ENCODE assay signal across 20 cellular contexts in genomic region chr17:80531400-80531799, GRCh38. TPM values are rescaled to one million over a fixed set of nuclear protein-coding genes. Genes with fewer than 3 reads are reported as not detected.
DNase-seq lines count a peak whose midpoint lies in the region; ATAC-seq, FAIRE-seq and TF ChIP-seq lines count a peak whose summit lies in the region.
"Had no signal": no experiment of that assay in that cellular context is flagged by ENCODE, and none has a peak within 500 bp of the region (broad histone marks: within the 10 kb centered on the region; RNA-seq: fewer than 3 reads in every experiment).

No MANE protein-coding gene starts in this region.

- H3K9me2 ChIP-seq in OCI-LY7 (ENCODE audit: insufficient read depth, low read length), result no peaks in the 10 kb centered on the region

- CTCF ChIA-PET in OCI-LY7 (lab: Charles Lee; ENCODE audit: unreplicated experiment), result no interaction called here
- CTCF ChIA-PET in K562 (lab: Yijun Ruan, JAX; ENCODE audit: low intra/inter-chr PET ratio), result no interaction called here

- TF ChIP-seq EP300 in Ishikawa (IDR thresholded peaks at IDR 0.05; ENCODE audit: borderline replicate concordance) (no peak), K562 (IDR thresholded peaks at IDR 0.05; ENCODE audit: low read length) (no peak)

- DNase-seq in OCI-LY7 (ENCODE audit: low spot score), result peak; percentile 25
- peak in 3 of 4 experiments; percentile 60 to 67 (median 66) for DNase-seq in K562 (ENCODE audit: extremely low read depth in 1 of 4, low spot score in 3 of 4)
- no peak for DNase-seq in urothelium cell line (ENCODE audit: low spot score)
- DNase-seq in hepatic stellate cell (ENCODE audit: low spot score), result no peak
- DNase-seq in AG08395 (ENCODE audit: low spot score), result no peak
- DNase-seq: ACHN, AML-193, NCI-H1417 treated with DMSO at 0.1 percent for 48 hours, NCI-H1930, NCI-H345, NCI-H524 treated with DMSO at 0.1 percent for 48 hours, Right ventricle myocardium superior, T-helper 1 cell had no signal

- TF ChIP-seq CTCF in OCI-LY7 (conservative IDR thresholded peaks at IDR 0.05; ENCODE audit: low read length) (no peak), K562 (IDR thresholded peaks at IDR 0.05 in 2 of 3, conservative IDR thresholded peaks at IDR 0.05 in 1 of 3; ENCODE audit: insufficient read depth in 2 of 3, low read depth in 1 of 3, low read length in 3 of 3) (no peak)

- in situ Hi-C loops in K562 (cut with MboI), result no loop called here

- no peaks in the 10 kb centered on the region for H3K36me3 ChIP-seq in OCI-LY7 (ENCODE audit: insufficient read depth, low read length)
- no peaks in the 10 kb centered on the region for H3K36me3 ChIP-seq in K562 (ENCODE audit: control insufficient read depth, insufficient read depth, low read length)

- no peak for TF ChIP-seq RAD21 in Ishikawa (IDR thresholded peaks at IDR 0.05; ENCODE audit: low read depth)
- no peak for TF ChIP-seq RAD21 in K562 (CRISPR knock-in tag; conservative IDR thresholded peaks at IDR 0.05 in 1 of 2, IDR thresholded peaks at IDR 0.05 in 1 of 2)

- intact Hi-C loops in OCI-LY7 (cut with micrococcal nuclease; ENCODE audit: unreplicated experiment) (no loop called here), K562 (cut with micrococcal nuclease) (no loop called here)

- H3K79me2 ChIP-seq in OCI-LY7 (ENCODE audit: insufficient read depth, low read depth, low read length) (no peaks in the 10 kb centered on the region), K562 (ENCODE audit: control insufficient read depth, insufficient read depth, low read length) (no peaks in the 10 kb centered on the region)

- BruUV-seq in OCI-LY7 (replicated peaks; lab: Mats Ljungman, UMichigan), result no TSS peak
- no TSS peak for BruUV-seq in K562 (replicated peaks; lab: Mats Ljungman, UMichigan)

- peak overlapping the region; percentile 16; the same call in 1 of the 2 replicates for H2AFZ ChIP-seq in OCI-LY7 (ENCODE audit: low read length)
- peak overlapping the region; percentile 73 for H2AFZ ChIP-seq in K562 (ENCODE audit: low read depth, low read length)

- no peaks in the 10 kb centered on the region for H4K20me1 ChIP-seq in OCI-LY7 (ENCODE audit: insufficient read depth, low read length)
- no peaks in the 10 kb centered on the region; the same call in 1 of the 2 replicates for H4K20me1 ChIP-seq in K562 (replicated peaks; ENCODE audit: control insufficient read depth, insufficient read depth, low read length)

- WGBS in K562 (ENCODE audit: insufficient coverage, low coverage, missing lambda C conversion rate), result 17% methylated on average over 7 of the region's 7 CpGs

- H3K27ac ChIP-seq in OCI-LY7 (ENCODE audit: low read depth, low read length, poor library complexity, severe bottlenecking) (no peak overlapping the region), K562 (ENCODE audit: extremely low read depth, low read depth, low read length) (no peak overlapping the region)
- H3K27ac ChIP-seq: C4-2B had no signal

- no peak for TF ChIP-seq POLR2A in K562 (conservative IDR thresholded peaks at IDR 0.05)

- H3K4me1 ChIP-seq in OCI-LY7 (ENCODE audit: insufficient read depth, low read length, poor library complexity, severe bottlenecking), result no peaks in the 10 kb centered on the region
- H3K4me1 ChIP-seq in K562 (replicated peaks in 1 of 2; ENCODE audit: control insufficient read depth in 2 of 2, insufficient read depth in 2 of 2, low read length in 2 of 2), result peaks cover 0 to 4% of the 10 kb centered on the region in 2 experiments; a peak in 1 of 5 replicates

- ATAC-seq in K562, result peak; percentile 76
- ATAC-seq in activated CD4-positive, CD25-positive, alpha-beta regulatory T cell treated with anti-CD3 and anti-CD28 coated beads, Interleukin-2, amount 50 U/mL, for 24 hours, result no peak
- ATAC-seq: Panc1 had no signal

- H3K9ac ChIP-seq in K562 (ENCODE audit: insufficient read depth in 1 of 2, low read depth in 2 of 2, low read length in 2 of 2), result no peak overlapping the region

- FAIRE-seq in K562 (lab: Jason Lieb, UNC) (peak; percentile 15), urothelium cell line (lab: Jason Lieb, UNC) (peak; percentile 27)
- FAIRE-seq: D721Med, H54, HTR-8/SVneo had no signal

- H3K4me3 ChIP-seq in OCI-LY7 (ENCODE audit: low read depth, low read length, poor library complexity, severe bottlenecking) (no peak overlapping the region), K562 (no peak overlapping the region)

- H3K27me3 ChIP-seq in K562 (ENCODE audit: control insufficient read depth in 2 of 2, insufficient read depth in 2 of 2, low read length in 2 of 2), result peaks cover 35 to 64% of the 10 kb centered on the region in 2 experiments

- POLR2A ChIA-PET in OCI-LY7 (lab: Charles Lee) (interaction anchor here (0.7 to 0.9 kb wide), 2 partner anchors 32 to 73 kb away, joined by 3 to 4 read pairs; no protein-coding TSS in a partner anchor), K562 (lab: Yijun Ruan, JAX) (interaction anchor here (0.6 to 1.5 kb wide), 3 partner anchors 28 to 77 kb away, joined by 3 to 4 read pairs (median 3); no protein-coding TSS in a partner anchor)

- H3K4me2 ChIP-seq in OCI-LY7 (ENCODE audit: low read length) (peak overlapping the region; percentile 17; the same call in 1 of the 2 replicates), K562 (ENCODE audit: insufficient read depth, low read length) (peak overlapping the region; percentile 65)

- H3K9me1 ChIP-seq in K562 (ENCODE audit: control insufficient read depth, insufficient read depth, low read length), result no peaks in the 10 kb centered on the region

- H3K9me3 ChIP-seq in OCI-LY7 (ENCODE audit: low read length), result no peaks in the 10 kb centered on the region
- H3K9me3 ChIP-seq in K562 (replicated peaks; ENCODE audit: control insufficient read depth, insufficient read depth, low read depth, low read length), result no peaks in the 10 kb centered on the region

TF ChIP-seq in Ishikawa, 13 proteins besides CTCF, POLR2A, EP300 and RAD21 (continues in another document):
- peak; percentile 81 for TF ChIP-seq USF1 (IDR thresholded peaks at IDR 0.05)

TF ChIP-seq in K562, 482 proteins besides CTCF, POLR2A, EP300 and RAD21 (continues in another document):
- TF ChIP-seq CBFA2T2 (conservative IDR thresholded peaks at IDR 0.05) (0 out of 2 replicates have a peak, but pooled peaks have one; percentile 8), NFYB (IDR thresholded peaks at IDR 0.05; ENCODE audit: extremely low read depth, insufficient read length) (peak; percentile 61), TSC22D4 (tag; IDR thresholded peaks at IDR 0.05) (no peak), E2F6 (IDR thresholded peaks at IDR 0.05; ENCODE audit: borderline replicate concordance in 1 of 2, extremely low read depth in 1 of 2, insufficient read depth in 1 of 2, insufficient read length in 1 of 2, low read depth in 1 of 2, low read length in 1 of 2, poor library complexity in 1 of 2, severe bottlenecking in 1 of 2) (no peak), HCFC1 (IDR thresholded peaks at IDR 0.05; ENCODE audit: low read depth, low read length) (peak; percentile 24; the same call in 1 of the 2 replicates)

RNA-seq across cellular contexts. Expression of gene RPTOR, which starts 13.2 kb away (rescaled TPM):
- total RNA-seq in OCI-LY7 (2014; rRNA removed; shearing (Covaris generic)), result 41.3 and 48.1 TPM in 2 replicates
- total RNA-seq in OCI-LY7 (2022), result 80.1 and 87.8 TPM in 2 replicates
- total RNA-seq in K562 (2011; cell fraction: chromatin; rRNA removed; ENCODE audit: low replicate concordance), result 170 and 226 TPM in 2 replicates
- 113 and 116 TPM in 2 replicates for total RNA-seq in K562 (2011; cell fraction: nucleolus; rRNA removed)
- 108 and 117 TPM in 2 replicates for total RNA-seq in K562 (2011; cell fraction: nucleoplasm; rRNA removed)
- 18.6 and 19.1 TPM in 2 replicates for total RNA-seq in K562 (2014; rRNA removed)
- total RNA-seq in K562 (2014; rRNA removed; fragmentation: Illumina TruSeq; extraction: Trizol), result 10.2 and 10.4 TPM in 2 replicates
- 9.5 and 10.7 TPM in 2 replicates for total RNA-seq in K562 (2015; rRNA removed; fragmentation: Illumina TruSeq; extraction: Trizol)
- total RNA-seq in K562 (2021), result 46.1 and 54.1 TPM in 2 replicates
- 4.4 and 7.2 TPM in 2 replicates for polyA plus RNA-seq in K562 (2011; rRNA removed)
- polyA plus RNA-seq in K562 (2011; cell fraction: cytosol; rRNA removed), result 4.5 and 7.5 TPM in 2 replicates
- 23.2 and 25.8 TPM in 2 replicates for polyA plus RNA-seq in K562 (2011; cell fraction: nucleus; rRNA removed)
- 19.9 and 23.1 TPM in 2 replicates for polyA plus RNA-seq in K562 (2012)
- polyA plus RNA-seq in K562 (2014; fragmentation: Illumina TruSeq; extraction: Trizol), result 11.7 and 16.8 TPM in 2 replicates
- under 1 TPM; 0.24 to 0.35 TPM for polyA plus RNA-seq in K562 (2014; fragmentation: Nextera tagmentation; extraction: Ambion mirVana)
- polyA plus RNA-seq in K562 (2014; rRNA removed), result 10.7 and 14.7 TPM in 2 replicates
- 16.6 and 17.9 TPM in 2 replicates for polyA minus RNA-seq in K562 (2011; rRNA and poly(A)+ RNA removed)
- polyA minus RNA-seq in K562 (2011; cell fraction: cytosol; rRNA and poly(A)+ RNA removed), result 21.9 and 26.8 TPM in 2 replicates
- polyA minus RNA-seq in K562 (2011; cell fraction: nucleus; rRNA and poly(A)+ RNA removed), result 43.2 and 63.5 TPM in 2 replicates

RNA-seq across cellular contexts. Expression of gene NPTX1, which starts 55.0 kb away (rescaled TPM):
- total RNA-seq in OCI-LY7 (2014; rRNA removed; shearing (Covaris generic)), result 0.22 TPM in 1 of 2 replicates, not detected in the other
- total RNA-seq in OCI-LY7 (2022), result not detected in 2 replicates
- total RNA-seq in K562 (2011; cell fraction: chromatin; rRNA removed; ENCODE audit: low replicate concordance), result not detected in 2 replicates
- not detected in 2 replicates for total RNA-seq in K562 (2011; cell fraction: nucleolus; rRNA removed)
- total RNA-seq in K562 (2011; cell fraction: nucleoplasm; rRNA removed), result not detected in 2 replicates
- total RNA-seq in K562 (2014; rRNA removed), result not detected in 2 replicates
- total RNA-seq in K562 (2014; rRNA removed; fragmentation: Illumina TruSeq; extraction: Trizol), result not detected in 2 replicates
- not detected in 2 replicates for total RNA-seq in K562 (2015; rRNA removed; fragmentation: Illumina TruSeq; extraction: Trizol)
- 0.04 TPM in 1 of 2 replicates, not detected in the other for total RNA-seq in K562 (2021)
- not detected in 2 replicates for polyA plus RNA-seq in K562 (2011; rRNA removed)
- polyA plus RNA-seq in K562 (2011; cell fraction: cytosol; rRNA removed), result not detected in 2 replicates
- polyA plus RNA-seq in K562 (2011; cell fraction: nucleus; rRNA removed), result 0.03 TPM in 1 of 2 replicates, not detected in the other
- not detected in 2 replicates for polyA plus RNA-seq in K562 (2012)
- polyA plus RNA-seq in K562 (2014; fragmentation: Illumina TruSeq; extraction: Trizol), result not detected in 2 replicates
- polyA plus RNA-seq in K562 (2014; fragmentation: Nextera tagmentation; extraction: Ambion mirVana), result not detected
- not detected in 2 replicates for polyA plus RNA-seq in K562 (2014; rRNA removed)
- not detected in 2 replicates for polyA minus RNA-seq in K562 (2011; rRNA and poly(A)+ RNA removed)
- polyA minus RNA-seq in K562 (2011; cell fraction: cytosol; rRNA and poly(A)+ RNA removed), result 0.19 TPM in 1 of 2 replicates, not detected in the other
- polyA minus RNA-seq in K562 (2011; cell fraction: nucleus; rRNA and poly(A)+ RNA removed), result under 0.01 TPM in 1 of 2 replicates, not detected in the other
- total RNA-seq: Right ventricle myocardium superior had no signal

Comparison
In these comparisons a context has a peak if more than half of its experiments do, and no peak if none do; other contexts are left out.
1. DNase-seq: peak in OCI-LY7 (single experiment) and K562 (3 of 4); none in urothelium cell line (single experiment), hepatic stellate cell (single experiment) and AG08395 (single experiment).